Comparison of ENCODE assay signal across 17 cellular contexts in genomic region chr1:17135530-17135929, GRCh38. TPM values are rescaled to one million over a fixed set of nuclear protein-coding genes. Genes with fewer than 3 reads are reported as not detected.
DNase-seq lines count a peak whose midpoint lies in the region.
"Had no signal": no experiment of that assay in that cellular context is flagged by ENCODE, and none has a peak within 500 bp of the region (broad histone marks: within the 10 kb centered on the region; RNA-seq: fewer than 3 reads in every experiment).

No MANE protein-coding gene starts in this region.

- no peak overlapping the region for H3K23ac ChIP-seq in mesenchymal stem cell (ENCODE audit: low read length in 2 of 2)

- H4K8ac ChIP-seq in mesenchymal stem cell (ENCODE audit: low read length): no peak overlapping the region

- H3K4me2 ChIP-seq in mesenchymal stem cell (ENCODE audit: low read length, poor library complexity, severe bottlenecking): no peak overlapping the region
- H3K4me2 ChIP-seq: GM23338 had no signal

- no peak overlapping the region for H2BK5ac ChIP-seq in mesenchymal stem cell (ENCODE audit: low read depth, low read length, poor library complexity, severe bottlenecking)

- no peaks in the 10 kb centered on the region for H3K9me3 ChIP-seq in mesenchymal stem cell (ENCODE audit: control insufficient read depth, low read length)

- H2BK120ac ChIP-seq in mesenchymal stem cell (ENCODE audit: low read depth, low read length): no peak overlapping the region

- H3K27ac ChIP-seq in mesenchymal stem cell (ENCODE audit: low read length, poor library complexity, severe bottlenecking): no peak overlapping the region
- H3K27ac ChIP-seq: C4-2B had no signal

- H2BK15ac ChIP-seq in mesenchymal stem cell (ENCODE audit: low read depth, poor library complexity, severe bottlenecking): no peak overlapping the region

- H3K14ac ChIP-seq in mesenchymal stem cell (ENCODE audit: low read length in 2 of 2): no peak overlapping the region

- H3K79me1 ChIP-seq in mesenchymal stem cell (replicated peaks; ENCODE audit: low read length, poor library complexity, severe bottlenecking): no peaks in the 10 kb centered on the region

- peaks cover 0 to 84% of the 10 kb centered on the region in 2 experiments for H3K27me3 ChIP-seq in mesenchymal stem cell (ENCODE audit: control insufficient read depth in 1 of 2, insufficient read depth in 1 of 2, low read length in 2 of 2)

- H3K4ac ChIP-seq in mesenchymal stem cell (ENCODE audit: low read depth in 1 of 2, low read length in 2 of 2): no peak overlapping the region

- DNase-seq in NCI-H345 (lab: John Stamatoyannopoulos, UW) (peak; percentile 18), NCI-H345 treated with DMSO at 0.1 percent for 48 hours (lab: John Stamatoyannopoulos, UW; ENCODE audit: unreplicated experiment) (no peak), COLO668 (lab: John Stamatoyannopoulos, UW; ENCODE audit: unreplicated experiment) (peak; percentile 66), NCI-H146 treated with DMSO at 0.1 percent for 48 hours (lab: John Stamatoyannopoulos, UW; ENCODE audit: unreplicated experiment) (peak; percentile 95), mesenchymal stem cell (no peak), HCEC 1CT (no peak)
- DNase-seq in activated naive CD4-positive, alpha-beta T cell (lab: John Stamatoyannopoulos, UW): no peak
- DNase-seq: GF-D8, MM.1S, NCI-H1092, NCI-H1694 treated with DMSO at 0.1 percent for 48 hours, NCI-H524, RPMI8226, SIG-M5, T-cell had no signal

- peaks cover 0 to 10% of the 10 kb centered on the region in 2 experiments for H3K36me3 ChIP-seq in mesenchymal stem cell (ENCODE audit: control insufficient read depth in 1 of 2, insufficient read depth in 2 of 2, low read depth in 1 of 2, low read length in 2 of 2)

- H3K4me3 ChIP-seq in mesenchymal stem cell (ENCODE audit: insufficient read depth in 1 of 2, low read depth in 1 of 2, low read length in 2 of 2): no peak overlapping the region
- H3K4me3 ChIP-seq: GM23338 had no signal

- peaks cover 16% of the 10 kb centered on the region for H3K4me1 ChIP-seq in mesenchymal stem cell (ENCODE audit: control insufficient read depth, insufficient read depth, low read depth, low read length)

- WGBS in mesenchymal stem cell: 80% methylated on average over 5 of the region's 5 CpGs

- H4K91ac ChIP-seq in mesenchymal stem cell (ENCODE audit: low read length): no peak overlapping the region

- no peak overlapping the region for H2BK12ac ChIP-seq in mesenchymal stem cell (ENCODE audit: low read length in 2 of 2)

- H3K18ac ChIP-seq in mesenchymal stem cell (ENCODE audit: low read depth in 1 of 2, low read length in 2 of 2): no peak overlapping the region

- peak overlapping the region; percentile 26 for H2AK5ac ChIP-seq in mesenchymal stem cell (ENCODE audit: low read length, severe bottlenecking)

- no peak overlapping the region for H3K9ac ChIP-seq in mesenchymal stem cell (ENCODE audit: low read length)

- no peak overlapping the region for H2AFZ ChIP-seq in mesenchymal stem cell (ENCODE audit: low read depth, low read length)
- H2AFZ ChIP-seq: GM23338 had no signal

RNA-seq across cellular contexts. Expression of gene PADI2, which starts 16.3 kb away (rescaled TPM):
- polyA plus RNA-seq in mesenchymal stem cell (2013, experiment 1 of 2): 0.04 TPM
- polyA plus RNA-seq in mesenchymal stem cell (2013, experiment 2 of 2): 0.03 TPM

Comparison
In these comparisons a context has a peak if more than half of its experiments do, and no peak if none do; other contexts are left out.
1. DNase-seq: peak in NCI-H345 (single experiment), COLO668 (single experiment) and NCI-H146 treated with DMSO at 0.1 percent for 48 hours (single experiment); none in NCI-H345 treated with DMSO at 0.1 percent for 48 hours (single experiment), mesenchymal stem cell (single experiment), HCEC 1CT (single experiment) and activated naive CD4-positive, alpha-beta T cell (0 of 4).